In the genomic region with DNA sequence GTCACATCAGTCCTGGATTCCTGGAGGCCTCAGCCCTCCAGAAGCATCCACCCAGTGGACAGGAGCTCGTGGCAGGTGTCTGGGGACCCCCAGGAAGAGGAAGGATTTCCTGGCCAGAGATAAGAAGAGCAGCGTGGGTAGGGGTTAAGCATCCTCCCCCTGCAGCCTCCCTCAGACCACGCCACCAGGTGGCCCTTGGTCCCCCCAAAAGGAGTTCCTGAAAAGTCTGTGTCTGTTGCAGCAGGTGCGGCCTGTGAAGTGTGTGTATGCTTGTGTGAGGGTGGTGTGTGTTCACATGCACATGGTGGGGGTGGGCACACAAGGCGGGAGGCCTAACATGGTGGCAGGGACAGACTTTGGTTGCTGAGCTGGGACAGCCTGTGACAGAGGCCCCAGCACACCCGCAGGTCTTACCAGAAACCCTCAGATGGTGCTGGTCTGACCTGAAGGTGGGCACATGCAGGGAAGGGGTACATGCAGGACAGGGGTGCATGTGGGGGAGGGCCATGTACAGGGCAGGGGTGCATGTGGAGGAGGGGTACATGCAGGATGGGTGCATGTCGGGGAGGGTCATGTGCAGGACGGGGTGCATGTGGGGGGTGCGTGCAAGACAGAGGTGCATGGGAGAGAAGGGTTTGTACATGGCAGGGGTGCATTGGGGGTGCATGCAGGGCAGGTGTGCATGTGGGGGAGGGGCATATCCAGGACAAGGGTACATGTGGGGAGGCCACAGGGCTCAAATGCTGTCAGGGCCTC, we compare ENCODE assay signal across 12 cellular contexts. TPM values are rescaled to one million over a fixed set of nuclear protein-coding genes. Genes with fewer than 3 reads are reported as not detected.
DNase-seq lines count a peak whose midpoint lies in the region; ATAC-seq lines count a peak whose summit lies in the region.
"Had no signal": no experiment of that assay in that cellular context is flagged by ENCODE, and none has a peak within 500 bp of the region (broad histone marks: within the 10 kb centered on the region; RNA-seq: fewer than 3 reads in every experiment).

No MANE protein-coding gene starts in this region.

- no peak for ATAC-seq in activated T-cell treated with anti-CD3 and anti-CD28 coated beads, Interleukin-2, amount 50 U/mL, for 72 hours (replicated peaks in 1 of 2)
- no peak for ATAC-seq in activated T-cell treated with anti-CD3 and anti-CD28 coated beads, Interleukin-2, amount 50 U/mL, for 4 hours
- ATAC-seq in HG02642 (IDR thresholded peaks at IDR 0.05; ENCODE audit: poor library complexity, unreplicated experiment): peak; percentile 15
- no peak for ATAC-seq in activated naive CD8-positive, alpha-beta T cell treated with anti-CD3 and anti-CD28 coated beads, Interleukin-2, amount 10 ng/mL, durations not matched to agents 7 days and 5 days (ENCODE audit: low read depth)
- peak; percentile 31 to 42 for ATAC-seq in stimulated activated naive B cell treated with anti-CD40 and anti-IgM and Interleukin-4, amounts not matched to agents 10 μg/mL and 1 μg/mL and 100 μg/mL, for 72 hours (replicated peaks)

- no peak for DNase-seq in activated T-cell treated with anti-CD3 and anti-CD28 coated beads, Interleukin-2, amount 50 U/mL, for 72 hours
- no peak for DNase-seq in activated T-cell treated with anti-CD3 and anti-CD28 coated beads, Interleukin-2, amount 50 U/mL, for 4 hours
- no peak for DNase-seq in activated naive CD8-positive, alpha-beta T cell treated with anti-CD3 and anti-CD28 coated beads, Interleukin-2, amount 10 ng/mL, durations not matched to agents 7 days and 5 days
- DNase-seq in stimulated activated naive B cell treated with anti-CD40 and anti-IgM and Interleukin-4, amounts not matched to agents 10 μg/mL and 1 μg/mL and 100 μg/mL, for 72 hours: no peak
- DNase-seq in GM19240 (ENCODE audit: insufficient read length, low spot score): no peak
- DNase-seq in NCI-H146 (lab: John Stamatoyannopoulos, UW): no peak
- no peak for DNase-seq in COLO668 (lab: John Stamatoyannopoulos, UW; ENCODE audit: unreplicated experiment)
- DNase-seq: MG63, NCI-H748 treated with DMSO at 0.1 percent for 48 hours had no signal

- POLR2A ChIA-PET in activated naive CD8-positive, alpha-beta T cell treated with anti-CD3 and anti-CD28 coated beads, Interleukin-2, amount 10 ng/mL, durations not matched to agents 7 days and 5 days (lab: Charles Lee): interaction anchor here (0.8 to 1.3 kb wide), 3 partner anchors 8 to 20 kb away, joined by 3 read pairs; no protein-coding TSS in a partner anchor

- no peaks in the 10 kb centered on the region for H3K27me3 Mint-ChIP-seq in activated T-cell treated with anti-CD3 and anti-CD28 coated beads, Interleukin-2, amount 50 U/mL, for 72 hours (ENCODE audit: low read depth)
- H3K27me3 Mint-ChIP-seq in activated T-cell treated with anti-CD3 and anti-CD28 coated beads, Interleukin-2, amount 50 U/mL, for 4 hours (ENCODE audit: low read depth): no peaks in the 10 kb centered on the region
- H3K27me3 Mint-ChIP-seq in activated naive CD8-positive, alpha-beta T cell treated with anti-CD3 and anti-CD28 coated beads, Interleukin-2, amount 10 ng/mL, durations not matched to agents 7 days and 5 days: no peaks in the 10 kb centered on the region
- no peaks in the 10 kb centered on the region for H3K27me3 Mint-ChIP-seq in stimulated activated naive B cell treated with anti-CD40 and anti-IgM and Interleukin-4, amounts not matched to agents 10 μg/mL and 1 μg/mL and 100 μg/mL, for 72 hours
- H3K27me3 Mint-ChIP-seq: activated naive CD8-positive, alpha-beta T cell had no signal

- H3K27ac Mint-ChIP-seq in activated T-cell treated with anti-CD3 and anti-CD28 coated beads, Interleukin-2, amount 50 U/mL, for 72 hours: peak overlapping the region; percentile 40
- peak overlapping the region; percentile 78 for H3K27ac Mint-ChIP-seq in activated naive CD8-positive, alpha-beta T cell treated with anti-CD3 and anti-CD28 coated beads, Interleukin-2, amount 10 ng/mL, durations not matched to agents 7 days and 5 days
- peak overlapping the region; percentile 90 for H3K27ac Mint-ChIP-seq in stimulated activated naive B cell treated with anti-CD40 and anti-IgM and Interleukin-4, amounts not matched to agents 10 μg/mL and 1 μg/mL and 100 μg/mL, for 72 hours

- H3K36me3 Mint-ChIP-seq in activated T-cell treated with anti-CD3 and anti-CD28 coated beads, Interleukin-2, amount 50 U/mL, for 72 hours (ENCODE audit: insufficient read depth in 2 of 2): peaks cover 19 to 41% of the 10 kb centered on the region in 2 donors
- H3K36me3 Mint-ChIP-seq in activated T-cell treated with anti-CD3 and anti-CD28 coated beads, Interleukin-2, amount 50 U/mL, for 4 hours (ENCODE audit: insufficient read depth): peaks cover 1% of the 10 kb centered on the region
- H3K36me3 Mint-ChIP-seq in activated naive CD8-positive, alpha-beta T cell treated with anti-CD3 and anti-CD28 coated beads, Interleukin-2, amount 10 ng/mL, durations not matched to agents 7 days and 5 days: peaks cover 36% of the 10 kb centered on the region
- peaks cover 42 to 61% of the 10 kb centered on the region in 2 donors for H3K36me3 Mint-ChIP-seq in stimulated activated naive B cell treated with anti-CD40 and anti-IgM and Interleukin-4, amounts not matched to agents 10 μg/mL and 1 μg/mL and 100 μg/mL, for 72 hours

- no peaks in the 10 kb centered on the region for H3K9me3 Mint-ChIP-seq in activated T-cell treated with anti-CD3 and anti-CD28 coated beads, Interleukin-2, amount 50 U/mL, for 72 hours
- no peaks in the 10 kb centered on the region for H3K9me3 Mint-ChIP-seq in activated T-cell treated with anti-CD3 and anti-CD28 coated beads, Interleukin-2, amount 50 U/mL, for 4 hours
- H3K9me3 Mint-ChIP-seq in activated naive CD8-positive, alpha-beta T cell treated with anti-CD3 and anti-CD28 coated beads, Interleukin-2, amount 10 ng/mL, durations not matched to agents 7 days and 5 days: no peaks in the 10 kb centered on the region
- peaks cover 0 to 4% of the 10 kb centered on the region in 2 donors for H3K9me3 Mint-ChIP-seq in stimulated activated naive B cell treated with anti-CD40 and anti-IgM and Interleukin-4, amounts not matched to agents 10 μg/mL and 1 μg/mL and 100 μg/mL, for 72 hours

- peak overlapping the region; percentile 29 to 38 for H3K4me3 Mint-ChIP-seq in activated T-cell treated with anti-CD3 and anti-CD28 coated beads, Interleukin-2, amount 50 U/mL, for 72 hours
- no peak overlapping the region for H3K4me3 Mint-ChIP-seq in activated T-cell treated with anti-CD3 and anti-CD28 coated beads, Interleukin-2, amount 50 U/mL, for 4 hours
- peak overlapping the region; percentile 58 for H3K4me3 Mint-ChIP-seq in activated naive CD8-positive, alpha-beta T cell treated with anti-CD3 and anti-CD28 coated beads, Interleukin-2, amount 10 ng/mL, durations not matched to agents 7 days and 5 days
- H3K4me3 Mint-ChIP-seq in stimulated activated naive B cell treated with anti-CD40 and anti-IgM and Interleukin-4, amounts not matched to agents 10 μg/mL and 1 μg/mL and 100 μg/mL, for 72 hours: peak overlapping the region; percentile 41 to 72
- H3K4me3 Mint-ChIP-seq: activated naive CD8-positive, alpha-beta T cell had no signal

- peaks cover 84% of the 10 kb centered on the region for H3K4me1 Mint-ChIP-seq in activated T-cell treated with anti-CD3 and anti-CD28 coated beads, Interleukin-2, amount 50 U/mL, for 72 hours (ENCODE audit: low read depth)
- peaks cover 35% of the 10 kb centered on the region for H3K4me1 Mint-ChIP-seq in activated T-cell treated with anti-CD3 and anti-CD28 coated beads, Interleukin-2, amount 50 U/mL, for 4 hours (ENCODE audit: low read depth)
- H3K4me1 Mint-ChIP-seq in activated naive CD8-positive, alpha-beta T cell treated with anti-CD3 and anti-CD28 coated beads, Interleukin-2, amount 10 ng/mL, durations not matched to agents 7 days and 5 days: peaks cover 74% of the 10 kb centered on the region
- H3K4me1 Mint-ChIP-seq in stimulated activated naive B cell treated with anti-CD40 and anti-IgM and Interleukin-4, amounts not matched to agents 10 μg/mL and 1 μg/mL and 100 μg/mL, for 72 hours: peaks cover 49 to 73% of the 10 kb centered on the region in 2 donors

RNA-seq across cellular contexts. Expression of a gene that starts 18.2 kb away (rescaled TPM):
- total RNA-seq in activated T-cell treated with anti-CD3 and anti-CD28 coated beads, Interleukin-2, amount 50 U/mL, for 72 hours: 100 to 1,000 TPM; 254 to 298 TPM
- total RNA-seq in activated T-cell treated with anti-CD3 and anti-CD28 coated beads, Interleukin-2, amount 50 U/mL, for 4 hours: 100 to 1,000 TPM; 236 to 264 (median 258) TPM
- 100 to 1,000 TPM; 172 TPM for total RNA-seq in activated naive CD8-positive, alpha-beta T cell treated with anti-CD3 and anti-CD28 coated beads, Interleukin-2, amount 10 ng/mL, durations not matched to agents 7 days and 5 days
- total RNA-seq: cerebellum had no signal

Comparison
In these comparisons a context has a peak if more than half of its experiments do, and no peak if none do; other contexts are left out.
1. ATAC-seq: peak in HG02642 (single experiment) and stimulated activated naive B cell treated with anti-CD40 and anti-IgM and Interleukin-4, amounts not matched to agents 10 μg/mL and 1 μg/mL and 100 μg/mL, for 72 hours (2 of 2); none in activated T-cell treated with anti-CD3 and anti-CD28 coated beads, Interleukin-2, amount 50 U/mL, for 72 hours (0 of 2), activated T-cell treated with anti-CD3 and anti-CD28 coated beads, Interleukin-2, amount 50 U/mL, for 4 hours (0 of 2) and activated naive CD8-positive, alpha-beta T cell treated with anti-CD3 and anti-CD28 coated beads, Interleukin-2, amount 10 ng/mL, durations not matched to agents 7 days and 5 days (single experiment).
2. H3K27ac Mint-ChIP-seq: peak in every context shown above with its lines; median percentile 90 in stimulated activated naive B cell treated with anti-CD40 and anti-IgM and Interleukin-4, amounts not matched to agents 10 μg/mL and 1 μg/mL and 100 μg/mL, for 72 hours; 78 in activated naive CD8-positive, alpha-beta T cell treated with anti-CD3 and anti-CD28 coated beads, Interleukin-2, amount 10 ng/mL, durations not matched to agents 7 days and 5 days; 40 in activated T-cell treated with anti-CD3 and anti-CD28 coated beads, Interleukin-2, amount 50 U/mL, for 72 hours.